8 cellular contexts compared by ENCODE assay signal in the genomic region with DNA sequence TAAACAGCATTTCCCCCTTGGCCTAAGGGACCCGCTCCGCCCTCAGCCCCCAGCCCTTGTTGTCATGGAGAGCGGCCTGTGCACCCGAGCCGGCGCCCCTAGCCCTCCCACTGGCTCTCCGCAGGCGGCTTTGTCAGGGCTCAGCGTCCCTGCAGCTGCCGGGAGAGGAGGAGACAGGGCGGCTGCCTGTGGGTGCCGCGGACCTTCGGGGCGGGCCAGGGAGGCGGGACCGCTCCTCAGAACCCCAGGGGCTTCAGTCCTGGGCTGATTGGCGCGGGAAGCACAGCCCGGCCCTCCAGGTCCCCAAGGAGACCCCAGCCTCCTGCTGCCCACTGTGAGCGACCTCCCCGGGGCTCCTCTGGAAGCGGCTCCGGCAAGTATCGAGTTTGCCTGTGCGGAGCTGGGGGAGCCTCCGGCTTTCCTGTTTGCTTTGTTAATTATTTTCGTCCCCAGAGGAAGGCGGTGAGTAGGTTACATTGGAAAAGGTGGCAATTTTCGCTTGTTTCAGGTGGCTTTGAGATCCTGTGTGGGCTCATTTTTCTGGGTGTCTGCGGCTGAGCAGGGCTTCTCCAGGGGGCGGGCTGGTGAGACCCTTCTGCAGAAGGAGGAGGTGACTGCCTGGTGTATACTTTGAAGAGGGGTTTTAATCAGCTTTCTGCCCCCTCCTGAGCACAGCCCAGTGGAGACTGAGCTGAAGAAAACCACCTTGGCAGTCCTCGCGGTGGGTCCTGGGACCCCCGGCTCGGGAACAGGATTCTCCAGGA. TPM values are rescaled to one million over a fixed set of nuclear protein-coding genes. Genes with fewer than 3 reads are reported as not detected.
DNase-seq lines count a peak whose midpoint lies in the region; ATAC-seq and TF ChIP-seq lines count a peak whose summit lies in the region.

A gene with protein sequence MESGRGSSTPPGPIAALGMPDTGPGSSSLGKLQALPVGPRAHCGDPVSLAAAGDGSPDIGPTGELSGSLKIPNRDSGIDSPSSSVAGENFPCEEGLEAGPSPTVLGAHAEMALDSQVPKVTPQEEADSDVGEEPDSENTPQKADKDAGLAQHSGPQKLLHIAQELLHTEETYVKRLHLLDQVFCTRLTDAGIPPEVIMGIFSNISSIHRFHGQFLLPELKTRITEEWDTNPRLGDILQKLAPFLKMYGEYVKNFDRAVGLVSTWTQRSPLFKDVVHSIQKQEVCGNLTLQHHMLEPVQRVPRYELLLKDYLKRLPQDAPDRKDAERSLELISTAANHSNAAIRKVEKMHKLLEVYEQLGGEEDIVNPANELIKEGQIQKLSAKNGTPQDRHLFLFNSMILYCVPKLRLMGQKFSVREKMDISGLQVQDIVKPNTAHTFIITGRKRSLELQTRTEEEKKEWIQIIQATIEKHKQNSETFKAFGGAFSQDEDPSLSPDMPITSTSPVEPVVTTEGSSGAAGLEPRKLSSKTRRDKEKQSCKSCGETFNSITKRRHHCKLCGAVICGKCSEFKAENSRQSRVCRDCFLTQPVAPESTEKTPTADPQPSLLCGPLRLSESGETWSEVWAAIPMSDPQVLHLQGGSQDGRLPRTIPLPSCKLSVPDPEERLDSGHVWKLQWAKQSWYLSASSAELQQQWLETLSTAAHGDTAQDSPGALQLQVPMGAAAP (plus strand): TSS at position 256 of the 764 bp plus-strand sequence. CDS start 28,734 bp downstream, outside the sequence.

- H3K36me3 Mint-ChIP-seq in WTC11, result peaks cover 13% of the 10 kb centered on the region
- peaks cover 5% of the 10 kb centered on the region for H3K36me3 Mint-ChIP-seq in effector memory CD8-positive, alpha-beta T cell (ENCODE audit: insufficient read depth)

- H3K27me3 ChIP-seq in BLaER1, result 0 out of 2 replicates have a peak, but pooled peaks cover 4% of the 10 kb centered on the region
- peaks cover 0 to 48% of the 10 kb centered on the region in 2 donors for H3K27me3 ChIP-seq in tibial artery

- TF ChIP-seq CTCF in WTC11 (IDR thresholded peaks at IDR 0.05), result no peak
- no peak for TF ChIP-seq CTCF in mucosa of descending colon (IDR thresholded peaks at IDR 0.05)
- TF ChIP-seq CTCF in tibial artery (IDR thresholded peaks at IDR 0.05), result no peak

- ATAC-seq in WTC11, result peak; percentile 84
- ATAC-seq in effector memory CD8-positive, alpha-beta T cell (replicated peaks), result peak; percentile 80
- peak; percentile 73 for ATAC-seq in mucosa of descending colon
- no peak for ATAC-seq in GM21576 (IDR thresholded peaks at IDR 0.05; ENCODE audit: unreplicated experiment)

- H3K9me3 ChIP-seq in BLaER1 (peaks cover 12% of the 10 kb centered on the region; the same call in 1 of the 2 replicates), mucosa of descending colon (no peaks in the 10 kb centered on the region), tibial artery (no peaks in the 10 kb centered on the region)

- DNase-seq in NCI-H1417 (lab: John Stamatoyannopoulos, UW), result peak; percentile 46 to 95 (median 92)
- DNase-seq in WTC11 (ENCODE audit: low spot score), result no peak
- no peak for DNase-seq in effector memory CD8-positive, alpha-beta T cell
- DNase-seq in mucosa of descending colon, result peak in 1 of 3 donors; percentile 46
- DNase-seq in tibial artery, result no peak
- no peak for DNase-seq in effector CD8-positive, alpha-beta T cell (lab: John Stamatoyannopoulos, UW)

- peaks cover 11% of the 10 kb centered on the region; the same call in 1 of the 2 replicates for H3K27me3 Mint-ChIP-seq in WTC11 (ENCODE audit: low read depth)
- H3K27me3 Mint-ChIP-seq in effector memory CD8-positive, alpha-beta T cell, result no peaks in the 10 kb centered on the region

- peak within 1 kb of the TSS; percentile 64 for H3K9ac ChIP-seq in BLaER1

- intact Hi-C loops in mucosa of descending colon (cut with DNase I, micrococcal nuclease), result no loop called here
- intact Hi-C loops in tibial artery (cut with DNase I; ENCODE audit: low total_unique reads), result no loop called here

- H3K4me3 ChIP-seq in BLaER1 (peak within 1 kb of the TSS; percentile 64), mucosa of descending colon (no peak within 1 kb of the TSS), tibial artery (peak within 1 kb of the TSS; percentile 33 to 45)

- H3K27ac Mint-ChIP-seq in WTC11, result no peak within 1 kb of the TSS
- H3K27ac Mint-ChIP-seq in effector memory CD8-positive, alpha-beta T cell, result peak within 1 kb of the TSS; percentile 70 to 89

- CTCF ChIA-PET in WTC11 (lab: Charles Lee), result interaction anchor here (0.6 to 1.5 kb wide), 6 partner anchors 10 to 207 kb away, joined by 3 to 5 read pairs (median 4); no protein-coding TSS in a partner anchor

- H4K20me1 ChIP-seq in BLaER1, result no peaks in the 10 kb centered on the region

- H3K4me3 Mint-ChIP-seq in WTC11, result peak within 1 kb of the TSS; percentile 63
- peak within 1 kb of the TSS; percentile 28 to 59 for H3K4me3 Mint-ChIP-seq in effector memory CD8-positive, alpha-beta T cell

- H3K4me1 Mint-ChIP-seq in WTC11, result peaks cover 8% of the 10 kb centered on the region
- H3K4me1 Mint-ChIP-seq in effector memory CD8-positive, alpha-beta T cell (ENCODE audit: low read depth in 2 of 2), result peaks cover 38% of the 10 kb centered on the region in 2 donors

- peaks cover 17% of the 10 kb centered on the region for H3K4me1 ChIP-seq in BLaER1
- peaks cover under 1% of the 10 kb centered on the region for H3K4me1 ChIP-seq in mucosa of descending colon (ENCODE audit: low read depth)
- peaks cover 0 to 14% (median 5%) of the 10 kb centered on the region in 4 donors for H3K4me1 ChIP-seq in tibial artery

- POLR2A ChIA-PET in WTC11 (lab: Charles Lee), result interaction anchor here (0.6 to 1.0 kb wide), 2 partner anchors 10 to 129 kb away, joined by 3 read pairs; no protein-coding TSS in a partner anchor

- H3K36me3 ChIP-seq in BLaER1 (no peaks in the 10 kb centered on the region), mucosa of descending colon (ENCODE audit: low read depth) (no peaks in the 10 kb centered on the region), tibial artery (no peaks in the 10 kb centered on the region)

- H3K27ac ChIP-seq in BLaER1 (no peak within 1 kb of the TSS), tibial artery (no peak within 1 kb of the TSS)

- peak within 1 kb of the TSS; percentile 93 for H3K4me2 ChIP-seq in BLaER1

- peaks cover 22% of the 10 kb centered on the region for H3K9me3 Mint-ChIP-seq in WTC11
- peaks cover 0 to 2% of the 10 kb centered on the region in 2 donors for H3K9me3 Mint-ChIP-seq in effector memory CD8-positive, alpha-beta T cell

TF ChIP-seq in WTC11, 78 proteins besides CTCF, POLR2A, EP300 and RAD21:
- TF ChIP-seq ZNF423 (CRISPR knock-in tag; IDR thresholded peaks at IDR 0.05), result peak; percentile 96
- no peak for TF ChIP-seq GABPB1 (CRISPR knock-in tag; IDR thresholded peaks at IDR 0.05)
- TF ChIP-seq IRF2 (CRISPR knock-in tag; IDR thresholded peaks at IDR 0.05; ENCODE audit: borderline replicate concordance, low read depth), result no peak
- TF ChIP-seq RELA (CRISPR knock-in tag; IDR thresholded peaks at IDR 0.05; ENCODE audit: borderline replicate concordance), result no peak
- TF ChIP-seq, protein P1, sequence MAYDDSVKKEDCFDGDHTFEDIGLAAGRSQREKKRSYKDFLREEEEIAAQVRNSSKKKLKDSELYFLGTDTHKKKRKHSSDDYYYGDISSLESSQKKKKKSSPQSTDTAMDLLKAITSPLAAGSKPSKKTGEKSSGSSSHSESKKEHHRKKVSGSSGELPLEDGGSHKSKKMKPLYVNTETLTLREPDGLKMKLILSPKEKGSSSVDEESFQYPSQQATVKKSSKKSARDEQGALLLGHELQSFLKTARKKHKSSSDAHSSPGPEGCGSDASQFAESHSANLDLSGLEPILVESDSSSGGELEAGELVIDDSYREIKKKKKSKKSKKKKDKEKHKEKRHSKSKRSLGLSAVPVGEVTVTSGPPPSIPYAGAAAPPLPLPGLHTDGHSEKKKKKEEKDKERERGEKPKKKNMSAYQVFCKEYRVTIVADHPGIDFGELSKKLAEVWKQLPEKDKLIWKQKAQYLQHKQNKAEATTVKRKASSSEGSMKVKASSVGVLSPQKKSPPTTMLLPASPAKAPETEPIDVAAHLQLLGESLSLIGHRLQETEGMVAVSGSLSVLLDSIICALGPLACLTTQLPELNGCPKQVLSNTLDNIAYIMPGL (CRISPR knock-in tag; IDR thresholded peaks at IDR 0.05), result peak; percentile 27; the same call in 1 of the 2 replicates

RNA-seq across cellular contexts. Expression of the gene that starts here (rescaled TPM):
- total RNA-seq in WTC11 (2021), result 1.7 to 1.9 TPM (median 1.8 TPM) in 3 replicates
- 1 to 10 TPM; 3.3 to 5.4 (median 5.3) TPM for total RNA-seq in mucosa of descending colon

Comparison
In these comparisons a context has a peak if more than half of its experiments do, and no peak if none do; other contexts are left out.
1. DNase-seq: peak in NCI-H1417 (3 of 3); none in WTC11 (single experiment), effector memory CD8-positive, alpha-beta T cell (0 of 3), tibial artery (0 of 2) and effector CD8-positive, alpha-beta T cell (single experiment).